In genomic region chr5:141245250-141245717, GRCh38 we compare ENCODE assay signal across 2 cellular contexts.
TF ChIP-seq lines count a peak whose summit lies in the region.

PCDHB15 (plus strand) TSS chr5:141245395; CDS start chr5:141245579, 184 bp downstream.

TF ChIP-seq in K562, 482 proteins besides CTCF, POLR2A, EP300 and RAD21 (continued from another document):
- TF ChIP-seq, protein P1, sequence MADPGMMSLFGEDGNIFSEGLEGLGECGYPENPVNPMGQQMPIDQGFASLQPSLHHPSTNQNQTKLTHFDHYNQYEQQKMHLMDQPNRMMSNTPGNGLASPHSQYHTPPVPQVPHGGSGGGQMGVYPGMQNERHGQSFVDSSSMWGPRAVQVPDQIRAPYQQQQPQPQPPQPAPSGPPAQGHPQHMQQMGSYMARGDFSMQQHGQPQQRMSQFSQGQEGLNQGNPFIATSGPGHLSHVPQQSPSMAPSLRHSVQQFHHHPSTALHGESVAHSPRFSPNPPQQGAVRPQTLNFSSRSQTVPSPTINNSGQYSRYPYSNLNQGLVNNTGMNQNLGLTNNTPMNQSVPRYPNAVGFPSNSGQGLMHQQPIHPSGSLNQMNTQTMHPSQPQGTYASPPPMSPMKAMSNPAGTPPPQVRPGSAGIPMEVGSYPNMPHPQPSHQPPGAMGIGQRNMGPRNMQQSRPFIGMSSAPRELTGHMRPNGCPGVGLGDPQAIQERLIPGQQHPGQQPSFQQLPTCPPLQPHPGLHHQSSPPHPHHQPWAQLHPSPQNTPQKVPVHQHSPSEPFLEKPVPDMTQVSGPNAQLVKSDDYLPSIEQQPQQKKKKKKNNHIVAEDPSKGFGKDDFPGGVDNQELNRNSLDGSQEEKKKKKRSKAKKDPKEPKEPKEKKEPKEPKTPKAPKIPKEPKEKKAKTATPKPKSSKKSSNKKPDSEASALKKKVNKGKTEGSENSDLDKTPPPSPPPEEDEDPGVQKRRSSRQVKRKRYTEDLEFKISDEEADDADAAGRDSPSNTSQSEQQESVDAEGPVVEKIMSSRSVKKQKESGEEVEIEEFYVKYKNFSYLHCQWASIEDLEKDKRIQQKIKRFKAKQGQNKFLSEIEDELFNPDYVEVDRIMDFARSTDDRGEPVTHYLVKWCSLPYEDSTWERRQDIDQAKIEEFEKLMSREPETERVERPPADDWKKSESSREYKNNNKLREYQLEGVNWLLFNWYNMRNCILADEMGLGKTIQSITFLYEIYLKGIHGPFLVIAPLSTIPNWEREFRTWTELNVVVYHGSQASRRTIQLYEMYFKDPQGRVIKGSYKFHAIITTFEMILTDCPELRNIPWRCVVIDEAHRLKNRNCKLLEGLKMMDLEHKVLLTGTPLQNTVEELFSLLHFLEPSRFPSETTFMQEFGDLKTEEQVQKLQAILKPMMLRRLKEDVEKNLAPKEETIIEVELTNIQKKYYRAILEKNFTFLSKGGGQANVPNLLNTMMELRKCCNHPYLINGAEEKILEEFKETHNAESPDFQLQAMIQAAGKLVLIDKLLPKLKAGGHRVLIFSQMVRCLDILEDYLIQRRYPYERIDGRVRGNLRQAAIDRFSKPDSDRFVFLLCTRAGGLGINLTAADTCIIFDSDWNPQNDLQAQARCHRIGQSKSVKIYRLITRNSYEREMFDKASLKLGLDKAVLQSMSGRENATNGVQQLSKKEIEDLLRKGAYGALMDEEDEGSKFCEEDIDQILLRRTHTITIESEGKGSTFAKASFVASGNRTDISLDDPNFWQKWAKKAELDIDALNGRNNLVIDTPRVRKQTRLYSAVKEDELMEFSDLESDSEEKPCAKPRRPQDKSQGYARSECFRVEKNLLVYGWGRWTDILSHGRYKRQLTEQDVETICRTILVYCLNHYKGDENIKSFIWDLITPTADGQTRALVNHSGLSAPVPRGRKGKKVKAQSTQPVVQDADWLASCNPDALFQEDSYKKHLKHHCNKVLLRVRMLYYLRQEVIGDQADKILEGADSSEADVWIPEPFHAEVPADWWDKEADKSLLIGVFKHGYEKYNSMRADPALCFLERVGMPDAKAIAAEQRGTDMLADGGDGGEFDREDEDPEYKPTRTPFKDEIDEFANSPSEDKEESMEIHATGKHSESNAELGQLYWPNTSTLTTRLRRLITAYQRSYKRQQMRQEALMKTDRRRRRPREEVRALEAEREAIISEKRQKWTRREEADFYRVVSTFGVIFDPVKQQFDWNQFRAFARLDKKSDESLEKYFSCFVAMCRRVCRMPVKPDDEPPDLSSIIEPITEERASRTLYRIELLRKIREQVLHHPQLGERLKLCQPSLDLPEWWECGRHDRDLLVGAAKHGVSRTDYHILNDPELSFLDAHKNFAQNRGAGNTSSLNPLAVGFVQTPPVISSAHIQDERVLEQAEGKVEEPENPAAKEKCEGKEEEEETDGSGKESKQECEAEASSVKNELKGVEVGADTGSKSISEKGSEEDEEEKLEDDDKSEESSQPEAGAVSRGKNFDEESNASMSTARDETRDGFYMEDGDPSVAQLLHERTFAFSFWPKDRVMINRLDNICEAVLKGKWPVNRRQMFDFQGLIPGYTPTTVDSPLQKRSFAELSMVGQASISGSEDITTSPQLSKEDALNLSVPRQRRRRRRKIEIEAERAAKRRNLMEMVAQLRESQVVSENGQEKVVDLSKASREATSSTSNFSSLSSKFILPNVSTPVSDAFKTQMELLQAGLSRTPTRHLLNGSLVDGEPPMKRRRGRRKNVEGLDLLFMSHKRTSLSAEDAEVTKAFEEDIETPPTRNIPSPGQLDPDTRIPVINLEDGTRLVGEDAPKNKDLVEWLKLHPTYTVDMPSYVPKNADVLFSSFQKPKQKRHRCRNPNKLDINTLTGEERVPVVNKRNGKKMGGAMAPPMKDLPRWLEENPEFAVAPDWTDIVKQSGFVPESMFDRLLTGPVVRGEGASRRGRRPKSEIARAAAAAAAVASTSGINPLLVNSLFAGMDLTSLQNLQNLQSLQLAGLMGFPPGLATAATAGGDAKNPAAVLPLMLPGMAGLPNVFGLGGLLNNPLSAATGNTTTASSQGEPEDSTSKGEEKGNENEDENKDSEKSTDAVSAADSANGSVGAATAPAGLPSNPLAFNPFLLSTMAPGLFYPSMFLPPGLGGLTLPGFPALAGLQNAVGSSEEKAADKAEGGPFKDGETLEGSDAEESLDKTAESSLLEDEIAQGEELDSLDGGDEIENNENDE (IDR thresholded peaks at IDR 0.05; ENCODE audit: low read depth, low read length), result no peak
- TF ChIP-seq, protein P2, sequence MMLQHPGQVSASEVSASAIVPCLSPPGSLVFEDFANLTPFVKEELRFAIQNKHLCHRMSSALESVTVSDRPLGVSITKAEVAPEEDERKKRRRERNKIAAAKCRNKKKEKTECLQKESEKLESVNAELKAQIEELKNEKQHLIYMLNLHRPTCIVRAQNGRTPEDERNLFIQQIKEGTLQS (IDR thresholded peaks at IDR 0.05), result peak; percentile 33; the same call in 1 of the 2 replicates
- TF ChIP-seq, protein P2 (CRISPR knock-in tag; conservative IDR thresholded peaks at IDR 0.05), result no peak

TF ChIP-seq in liver, 16 proteins besides CTCF, POLR2A, EP300 and RAD21 (continued from another document):
- TF ChIP-seq, protein P3, sequence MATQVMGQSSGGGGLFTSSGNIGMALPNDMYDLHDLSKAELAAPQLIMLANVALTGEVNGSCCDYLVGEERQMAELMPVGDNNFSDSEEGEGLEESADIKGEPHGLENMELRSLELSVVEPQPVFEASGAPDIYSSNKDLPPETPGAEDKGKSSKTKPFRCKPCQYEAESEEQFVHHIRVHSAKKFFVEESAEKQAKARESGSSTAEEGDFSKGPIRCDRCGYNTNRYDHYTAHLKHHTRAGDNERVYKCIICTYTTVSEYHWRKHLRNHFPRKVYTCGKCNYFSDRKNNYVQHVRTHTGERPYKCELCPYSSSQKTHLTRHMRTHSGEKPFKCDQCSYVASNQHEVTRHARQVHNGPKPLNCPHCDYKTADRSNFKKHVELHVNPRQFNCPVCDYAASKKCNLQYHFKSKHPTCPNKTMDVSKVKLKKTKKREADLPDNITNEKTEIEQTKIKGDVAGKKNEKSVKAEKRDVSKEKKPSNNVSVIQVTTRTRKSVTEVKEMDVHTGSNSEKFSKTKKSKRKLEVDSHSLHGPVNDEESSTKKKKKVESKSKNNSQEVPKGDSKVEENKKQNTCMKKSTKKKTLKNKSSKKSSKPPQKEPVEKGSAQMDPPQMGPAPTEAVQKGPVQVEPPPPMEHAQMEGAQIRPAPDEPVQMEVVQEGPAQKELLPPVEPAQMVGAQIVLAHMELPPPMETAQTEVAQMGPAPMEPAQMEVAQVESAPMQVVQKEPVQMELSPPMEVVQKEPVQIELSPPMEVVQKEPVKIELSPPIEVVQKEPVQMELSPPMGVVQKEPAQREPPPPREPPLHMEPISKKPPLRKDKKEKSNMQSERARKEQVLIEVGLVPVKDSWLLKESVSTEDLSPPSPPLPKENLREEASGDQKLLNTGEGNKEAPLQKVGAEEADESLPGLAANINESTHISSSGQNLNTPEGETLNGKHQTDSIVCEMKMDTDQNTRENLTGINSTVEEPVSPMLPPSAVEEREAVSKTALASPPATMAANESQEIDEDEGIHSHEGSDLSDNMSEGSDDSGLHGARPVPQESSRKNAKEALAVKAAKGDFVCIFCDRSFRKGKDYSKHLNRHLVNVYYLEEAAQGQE (IDR thresholded peaks at IDR 0.05), result no peak
- TF ChIP-seq TAF1 (conservative IDR thresholded peaks at IDR 0.05) (no peak), HNF4G (IDR thresholded peaks at IDR 0.05) (no peak), ZBTB33 (IDR thresholded peaks at IDR 0.05) (no peak), HNF4A (conservative IDR thresholded peaks at IDR 0.05) (no peak), MAX (IDR thresholded peaks at IDR 0.05) (no peak), SP1 (IDR thresholded peaks at IDR 0.05) (no peak), JUND (IDR thresholded peaks at IDR 0.05) (no peak), YY1 (IDR thresholded peaks at IDR 0.05) (no peak), GABPA (IDR thresholded peaks at IDR 0.05 in 1 of 2, conservative IDR thresholded peaks at IDR 0.05 in 1 of 2) (no peak), FOXA1 (IDR thresholded peaks at IDR 0.05) (no peak)
- TF ChIP-seq, protein P2 (IDR thresholded peaks at IDR 0.05), result no peak
